In genomic region chr1:169550294-169550693, GRCh38 we compare ENCODE assay signal across 8 cellular contexts.
DNase-seq lines count a peak whose midpoint lies in the region; ATAC-seq and TF ChIP-seq lines count a peak whose summit lies in the region.

No MANE protein-coding gene starts in this region.

- DNase-seq in DMS 273 (lab: John Stamatoyannopoulos, UW; ENCODE audit: unreplicated experiment): peak; percentile 68
- DNase-seq in NCI-H2171 treated with DMSO at 0.1 percent for 48 hours (lab: John Stamatoyannopoulos, UW): peak; percentile 41
- peak; percentile 34 for DNase-seq in astrocyte of the cerebellum (ENCODE audit: low read depth)
- peak; percentile 47 for DNase-seq in inferior parietal cortex (ENCODE audit: extremely low spot score)
- no peak for DNase-seq in tibial artery

- TF ChIP-seq CTCF in astrocyte of the cerebellum (IDR thresholded peaks at IDR 0.05; ENCODE audit: low read depth, low read length, missing control alignments) (peak; percentile 24), tibial artery (IDR thresholded peaks at IDR 0.05) (peak; percentile 33 to 43)

- no peak overlapping the region for H3K4me3 ChIP-seq in astrocyte of the cerebellum (ENCODE audit: low read depth, low read length)
- no peak overlapping the region for H3K4me3 ChIP-seq in tibial artery

- intact Hi-C loops in tibial artery (cut with DNase I; ENCODE audit: low total_unique reads): no loop called here

- in situ Hi-C loops in astrocyte of the cerebellum (cut with HindIII; ENCODE audit: low sequenced_read_pairs): no loop called here

- H3K36me3 ChIP-seq in tibial artery: no peaks in the 10 kb centered on the region

- H3K4me1 ChIP-seq in tibial artery: no peaks in the 10 kb centered on the region

- H3K27me3 ChIP-seq in tibial artery: no peaks in the 10 kb centered on the region

- H3K9me3 ChIP-seq in tibial artery: no peaks in the 10 kb centered on the region

- ATAC-seq in GM21576 (IDR thresholded peaks at IDR 0.05; ENCODE audit: unreplicated experiment): peak; percentile 66
- no peak for ATAC-seq in GM21447 (IDR thresholded peaks at IDR 0.05; ENCODE audit: unreplicated experiment)
- ATAC-seq in GM21423 (IDR thresholded peaks at IDR 0.05; ENCODE audit: unreplicated experiment): no peak

- H3K27ac ChIP-seq in tibial artery: no peak overlapping the region

Comparison
In these comparisons a context has a peak if more than half of its experiments do, and no peak if none do; other contexts are left out.
1. DNase-seq: peak in DMS 273 (single experiment), NCI-H2171 treated with DMSO at 0.1 percent for 48 hours (single experiment), astrocyte of the cerebellum (single experiment) and inferior parietal cortex (single experiment); none in tibial artery (0 of 2).